Comparison of ENCODE assay signal across 8 cellular contexts in genomic region chr17:78421534-78422266, GRCh38. TPM values are rescaled to one million over a fixed set of nuclear protein-coding genes. Genes with fewer than 3 reads are reported as not detected.
DNase-seq lines count a peak whose midpoint lies in the region; ATAC-seq and TF ChIP-seq lines count a peak whose summit lies in the region.

No MANE protein-coding gene starts in this region.

- H3K9me3 ChIP-seq in HUES48 (ENCODE audit: control insufficient read depth, insufficient read depth, low read length) (no peaks in the 10 kb centered on the region), SJCRH30 (replicated peaks) (no peaks in the 10 kb centered on the region)

- H3K4me1 ChIP-seq in HUES48 (ENCODE audit: control insufficient read depth, insufficient read depth, low read length) (peaks cover 4% of the 10 kb centered on the region; the same call in 1 of the 2 replicates), SJCRH30 (peaks cover 35% of the 10 kb centered on the region)

- DNase-seq in D341Med (ENCODE audit: low spot score) (peak; percentile 95), SJCRH30 (peak; percentile 81 to 92), foreskin melanocyte (peak; percentile 32), omental fat pad (ENCODE audit: low spot score) (peak; percentile 60)
- DNase-seq in activated effector memory CD4-positive, alpha-beta T cell treated with anti-CD3 and anti-CD28 coated beads, Interleukin-2, amount 50 U/mL, for 16 hours = peak; percentile 91

- peak in 2 of 3 donors; percentile 87 to 89 for TF ChIP-seq CTCF in omental fat pad (IDR thresholded peaks at IDR 0.05)

- peak; percentile 67 for ATAC-seq in omental fat pad (ENCODE audit: low FRiP score)
- no peak for ATAC-seq in HG02981 (IDR thresholded peaks at IDR 0.05; ENCODE audit: unreplicated experiment)

- H3K27ac ChIP-seq in HUES48 (ENCODE audit: low read depth, low read length) (peak overlapping the region; percentile 80), SJCRH30 (no peak overlapping the region; the same call in 1 of the 2 replicates), temporal lobe (ENCODE audit: low read depth, low read length) (peak overlapping the region; percentile 61)

- no peak overlapping the region for H3K4me3 ChIP-seq in HUES48 (ENCODE audit: low read depth, low read length)
- H3K4me3 ChIP-seq in SJCRH30 = no peak overlapping the region

- H3K36me3 ChIP-seq in HUES48 (ENCODE audit: control insufficient read depth, insufficient read depth, low read length) (peaks cover 75% of the 10 kb centered on the region), SJCRH30 (peaks cover 71% of the 10 kb centered on the region)

- H3K27me3 ChIP-seq in HUES48 (ENCODE audit: control insufficient read depth, insufficient read depth, low read length) (no peaks in the 10 kb centered on the region), SJCRH30 (no peaks in the 10 kb centered on the region)

- H3K9ac ChIP-seq in HUES48 (ENCODE audit: low read depth, low read length) = no peak overlapping the region

RNA-seq across cellular contexts. Expression of gene PGS1, which starts 43.3 kb away (rescaled TPM):
- total RNA-seq in SJCRH30 (2014; rRNA removed; shearing (Covaris generic)) = 59.8 and 66.2 TPM in 2 replicates
- total RNA-seq in omental fat pad (10 to 100 TPM; 25.8 to 97.2 (median 70.2) TPM), temporal lobe (26.8 TPM)

Comparison
In these comparisons a context has a peak if more than half of its experiments do, and no peak if none do; other contexts are left out.
1. DNase-seq: peak in every context shown above with its lines; median percentile 95 in D341Med; 91 in activated effector memory CD4-positive, alpha-beta T cell treated with anti-CD3 and anti-CD28 coated beads, Interleukin-2, amount 50 U/mL, for 16 hours; 86 in SJCRH30; 60 in omental fat pad; 32 in foreskin melanocyte.